Comparison of ENCODE assay signal across 8 cellular contexts in genomic region chr17:7439462-7440112, GRCh38. TPM values are rescaled to one million over a fixed set of nuclear protein-coding genes. Genes with fewer than 3 reads are reported as not detected.
DNase-seq lines count a peak whose midpoint lies in the region; ATAC-seq and TF ChIP-seq lines count a peak whose summit lies in the region.

Gene FGF11 (plus strand): TSS chr17:7439512. CDS start chr17:7439621, 109 bp downstream.

- TF ChIP-seq CTCF in cardiac muscle cell (IDR thresholded peaks at IDR 0.05; ENCODE audit: low read depth, low read length), result no peak

- H3K36me3 ChIP-seq in cardiac muscle cell (no peaks in the 10 kb centered on the region), mucosa of rectum (ENCODE audit: control insufficient read depth in 2 of 2, insufficient read depth in 2 of 2, low read length in 2 of 2) (no peaks in the 10 kb centered on the region)

- H3K27me3 ChIP-seq in cardiac muscle cell, result no peaks in the 10 kb centered on the region
- H3K27me3 ChIP-seq in mucosa of rectum (ENCODE audit: control insufficient read depth in 2 of 2, insufficient read depth in 2 of 2, low read length in 2 of 2), result peaks cover 20% of the 10 kb centered on the region in 2 donors

- intact Hi-C loops in Right ventricle myocardium superior (cut with DNase I), result loop anchor here (5.0 to 10.0 kb wide), 3 partner anchors 43 to 143 kb away; partner anchors contain the start of genes KCTD11, MPDU1, POLR2A and SLC35G6

- peak within 1 kb of the TSS in 1 of 2 donors; percentile 36 for H3K9ac ChIP-seq in mucosa of rectum (ENCODE audit: low read depth in 1 of 2, low read length in 2 of 2)

- H3K9me3 ChIP-seq in cardiac muscle cell (ENCODE audit: low read depth), result no peaks in the 10 kb centered on the region
- H3K9me3 ChIP-seq in mucosa of rectum (ENCODE audit: control insufficient read depth in 2 of 2, low read length in 2 of 2), result no peaks in the 10 kb centered on the region

- peaks cover 40% of the 10 kb centered on the region for H3K4me1 Mint-ChIP-seq in central memory CD8-positive, alpha-beta T cell

- H3K27ac ChIP-seq in cardiac muscle cell (peak within 1 kb of the TSS; percentile 95), mucosa of rectum (ENCODE audit: low read depth in 2 of 2, low read length in 2 of 2) (no peak within 1 kb of the TSS)

- peak within 1 kb of the TSS; percentile 56 for H3K27ac Mint-ChIP-seq in central memory CD8-positive, alpha-beta T cell (ENCODE audit: low read depth)

- peaks cover 19% of the 10 kb centered on the region for H3K36me3 Mint-ChIP-seq in central memory CD8-positive, alpha-beta T cell (ENCODE audit: insufficient read depth)

- ATAC-seq in Right ventricle myocardium superior (ENCODE audit: poor library complexity) (no peak), GM21381 (IDR thresholded peaks at IDR 0.05; ENCODE audit: unreplicated experiment) (no peak), GM21447 (IDR thresholded peaks at IDR 0.05; ENCODE audit: unreplicated experiment) (no peak)
- no peak for ATAC-seq in central memory CD8-positive, alpha-beta T cell (replicated peaks; ENCODE audit: extremely low read depth, poor library complexity, severe bottlenecking)

- no peaks in the 10 kb centered on the region for H3K9me3 Mint-ChIP-seq in central memory CD8-positive, alpha-beta T cell

- DNase-seq in cardiac muscle cell (ENCODE audit: low read depth in 1 of 2, low spot score in 1 of 2), result peak in 1 of 2 donors; percentile 47
- DNase-seq in Right ventricle myocardium superior, result no peak
- DNase-seq in central memory CD8-positive, alpha-beta T cell (ENCODE audit: low spot score in 2 of 2), result no peak
- DNase-seq in HuH-7 (ENCODE audit: low spot score), result no peak
- no peak for DNase-seq in COR-L47 (lab: John Stamatoyannopoulos, UW)

- H3K27me3 Mint-ChIP-seq in central memory CD8-positive, alpha-beta T cell, result peaks cover 66% of the 10 kb centered on the region

- peak within 1 kb of the TSS; percentile 64 for H3K4me3 ChIP-seq in cardiac muscle cell
- H3K4me3 ChIP-seq in mucosa of rectum (ENCODE audit: low read length in 2 of 2), result peak within 1 kb of the TSS; percentile 14 to 44

- H3K4me1 ChIP-seq in cardiac muscle cell (ENCODE audit: low read depth) (peaks cover 24% of the 10 kb centered on the region), mucosa of rectum (ENCODE audit: control insufficient read depth in 2 of 2, insufficient read depth in 2 of 2, low read length in 2 of 2) (peaks cover 24 to 43% of the 10 kb centered on the region in 2 donors)

- peak within 1 kb of the TSS; percentile 95 for H3K4me3 Mint-ChIP-seq in central memory CD8-positive, alpha-beta T cell

RNA-seq across cellular contexts. Expression of gene FGF11, which starts in this region (rescaled TPM):
- total RNA-seq in cardiac muscle cell (51.9 and 56.8 TPM in 2 replicates), Right ventricle myocardium superior (9.8 TPM)
- 50.4 and 63.6 TPM in 2 replicates for polyA plus RNA-seq in cardiac muscle cell
